ENCODE assay signal across 1 cellular context in genomic region chr17:828761-829160, GRCh38.
TF ChIP-seq lines count a peak whose summit lies in the region.

No MANE protein-coding gene starts in this region.

TF ChIP-seq in HCT116, 20 proteins besides CTCF, POLR2A, EP300 and RAD21 (continued from another document):
- TF ChIP-seq, protein P1, sequence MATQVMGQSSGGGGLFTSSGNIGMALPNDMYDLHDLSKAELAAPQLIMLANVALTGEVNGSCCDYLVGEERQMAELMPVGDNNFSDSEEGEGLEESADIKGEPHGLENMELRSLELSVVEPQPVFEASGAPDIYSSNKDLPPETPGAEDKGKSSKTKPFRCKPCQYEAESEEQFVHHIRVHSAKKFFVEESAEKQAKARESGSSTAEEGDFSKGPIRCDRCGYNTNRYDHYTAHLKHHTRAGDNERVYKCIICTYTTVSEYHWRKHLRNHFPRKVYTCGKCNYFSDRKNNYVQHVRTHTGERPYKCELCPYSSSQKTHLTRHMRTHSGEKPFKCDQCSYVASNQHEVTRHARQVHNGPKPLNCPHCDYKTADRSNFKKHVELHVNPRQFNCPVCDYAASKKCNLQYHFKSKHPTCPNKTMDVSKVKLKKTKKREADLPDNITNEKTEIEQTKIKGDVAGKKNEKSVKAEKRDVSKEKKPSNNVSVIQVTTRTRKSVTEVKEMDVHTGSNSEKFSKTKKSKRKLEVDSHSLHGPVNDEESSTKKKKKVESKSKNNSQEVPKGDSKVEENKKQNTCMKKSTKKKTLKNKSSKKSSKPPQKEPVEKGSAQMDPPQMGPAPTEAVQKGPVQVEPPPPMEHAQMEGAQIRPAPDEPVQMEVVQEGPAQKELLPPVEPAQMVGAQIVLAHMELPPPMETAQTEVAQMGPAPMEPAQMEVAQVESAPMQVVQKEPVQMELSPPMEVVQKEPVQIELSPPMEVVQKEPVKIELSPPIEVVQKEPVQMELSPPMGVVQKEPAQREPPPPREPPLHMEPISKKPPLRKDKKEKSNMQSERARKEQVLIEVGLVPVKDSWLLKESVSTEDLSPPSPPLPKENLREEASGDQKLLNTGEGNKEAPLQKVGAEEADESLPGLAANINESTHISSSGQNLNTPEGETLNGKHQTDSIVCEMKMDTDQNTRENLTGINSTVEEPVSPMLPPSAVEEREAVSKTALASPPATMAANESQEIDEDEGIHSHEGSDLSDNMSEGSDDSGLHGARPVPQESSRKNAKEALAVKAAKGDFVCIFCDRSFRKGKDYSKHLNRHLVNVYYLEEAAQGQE (IDR thresholded peaks at IDR 0.05; ENCODE audit: low read depth) = no peak
- TF ChIP-seq CBX3 (IDR thresholded peaks at IDR 0.05; ENCODE audit: low read depth) = no peak
- no peak for TF ChIP-seq TCF7L2 (IDR thresholded peaks at IDR 0.05; ENCODE audit: borderline replicate concordance, extremely low read depth, insufficient read depth, insufficient read length)
- no peak for TF ChIP-seq SP1 (IDR thresholded peaks at IDR 0.05; ENCODE audit: low read depth)
- no peak for TF ChIP-seq EGR1 (IDR thresholded peaks at IDR 0.05; ENCODE audit: low read depth)
TF ChIP-seq in HCT116: peak in this region for 0.
